14 cellular contexts compared by ENCODE assay signal in genomic region chr1:236540813-236541465, GRCh38. TPM values are rescaled to one million over a fixed set of nuclear protein-coding genes. Genes with fewer than 3 reads are reported as not detected.
A peak's percentile ranks its signal among the peaks of the same experiment; 100 is the strongest.
DNase-seq lines count a peak whose midpoint lies in the region; ATAC-seq and TF ChIP-seq lines count a peak whose summit lies in the region.
"Had no signal": no experiment of that assay in that cellular context is flagged by ENCODE, and none has a peak within 500 bp of the region (broad histone marks: within the 10 kb centered on the region; RNA-seq: fewer than 3 reads in every experiment).

No MANE protein-coding gene starts in this region.

- no peaks in the 10 kb centered on the region for H3K9me3 Mint-ChIP-seq in activated T-cell treated with anti-CD3 and anti-CD28 coated beads, Interleukin-2, amount 50 U/mL, for 24 hours
- no peaks in the 10 kb centered on the region for H3K9me3 Mint-ChIP-seq in activated T-cell treated with anti-CD3 and anti-CD28 coated beads, Interleukin-2, amount 50 U/mL, for 4 hours
- H3K9me3 Mint-ChIP-seq: CD4-positive, alpha-beta T cell had no signal

- H3K27ac Mint-ChIP-seq in activated T-cell treated with anti-CD3 and anti-CD28 coated beads, Interleukin-2, amount 50 U/mL, for 24 hours: peak overlapping the region; percentile 47

- CTCF ChIA-PET in Panc1 (lab: Charles Lee): no interaction called here

- DNase-seq in activated T-cell treated with anti-CD3 and anti-CD28 coated beads, Interleukin-2, amount 50 U/mL, for 24 hours: no peak
- DNase-seq in activated T-cell treated with anti-CD3 and anti-CD28 coated beads, Interleukin-2, amount 50 U/mL, for 4 hours: no peak
- DNase-seq in Panc1 (ENCODE audit: low read depth, low spot score): no peak
- DNase-seq in epithelial cell of prostate (ENCODE audit: low read depth, low spot score): no peak
- peak in 1 of 3 donors; percentile 63 for DNase-seq in mucosa of descending colon
- DNase-seq in SHP77 (lab: John Stamatoyannopoulos, UW): no peak
- no peak for DNase-seq in iPS-NIHi11 (ENCODE audit: low spot score)
- DNase-seq: Caco-2; CD4-positive, alpha-beta T cell; NCI-H1417 treated with DMSO at 0.1 percent for 48 hours; NCI-H1930; NCI-H524 treated with DMSO at 0.1 percent for 48 hours; PC-9 had no signal

- H3K27me3 Mint-ChIP-seq in activated T-cell treated with anti-CD3 and anti-CD28 coated beads, Interleukin-2, amount 50 U/mL, for 24 hours: no peaks in the 10 kb centered on the region
- H3K27me3 Mint-ChIP-seq in activated T-cell treated with anti-CD3 and anti-CD28 coated beads, Interleukin-2, amount 50 U/mL, for 4 hours (ENCODE audit: low read depth): no peaks in the 10 kb centered on the region
- H3K27me3 Mint-ChIP-seq: CD4-positive, alpha-beta T cell had no signal

- POLR2A ChIA-PET in Panc1 (lab: Charles Lee): no interaction called here

- H3K4me1 Mint-ChIP-seq in activated T-cell treated with anti-CD3 and anti-CD28 coated beads, Interleukin-2, amount 50 U/mL, for 24 hours (ENCODE audit: low read depth): peaks cover 27% of the 10 kb centered on the region
- peaks cover 19% of the 10 kb centered on the region for H3K4me1 Mint-ChIP-seq in activated T-cell treated with anti-CD3 and anti-CD28 coated beads, Interleukin-2, amount 50 U/mL, for 4 hours (ENCODE audit: low read depth)

- ATAC-seq in activated T-cell treated with anti-CD3 and anti-CD28 coated beads, Interleukin-2, amount 50 U/mL, for 4 hours: no peak
- no peak for ATAC-seq in Panc1
- ATAC-seq in mucosa of descending colon: peak; percentile 87
- ATAC-seq: K562 had no signal

- H3K4me1 ChIP-seq in Panc1 (ENCODE audit: control insufficient read depth, insufficient read depth, low read length): peaks cover 14% of the 10 kb centered on the region
- H3K4me1 ChIP-seq in mucosa of descending colon (ENCODE audit: low read depth): peaks cover 2% of the 10 kb centered on the region
- H3K4me1 ChIP-seq: Caco-2 had no signal

- H3K36me3 ChIP-seq in Panc1 (ENCODE audit: control insufficient read depth, insufficient read depth, low read length): peaks cover 70% of the 10 kb centered on the region
- no peaks in the 10 kb centered on the region for H3K36me3 ChIP-seq in mucosa of descending colon (ENCODE audit: low read depth)

- no TSS peak for BruUV-seq in Panc1 (replicated peaks; lab: Mats Ljungman, UMichigan)

- TF ChIP-seq CTCF in Panc1 (IDR thresholded peaks at IDR 0.05): no peak
- TF ChIP-seq CTCF in mucosa of descending colon (IDR thresholded peaks at IDR 0.05): no peak

- H3K27ac ChIP-seq in Panc1 (ENCODE audit: low read length) (peak overlapping the region; percentile 58), epithelial cell of prostate (peak overlapping the region; percentile 41)
- H3K27ac ChIP-seq: PC-9 had no signal

- in situ Hi-C loops in Panc1 (cut with HindIII; ENCODE audit: low pct_unique_long_range_greater_than_20kb, low sequenced_read_pairs): no loop called here

- H3K4me3 ChIP-seq in Panc1 (ENCODE audit: low read depth in 2 of 2, low read length in 2 of 2): no peak overlapping the region
- no peak overlapping the region for H3K4me3 ChIP-seq in mucosa of descending colon
- H3K4me3 ChIP-seq: K562, PC-9 had no signal

- intact Hi-C loops in Panc1 (cut with micrococcal nuclease; ENCODE audit: unreplicated experiment): no loop called here
- intact Hi-C loops in mucosa of descending colon (cut with DNase I, micrococcal nuclease): no loop called here

- H3K27me3 ChIP-seq in Panc1 (ENCODE audit: control insufficient read depth, insufficient read depth, low read length): no peaks in the 10 kb centered on the region

- peaks cover 96% of the 10 kb centered on the region for H3K36me3 Mint-ChIP-seq in activated T-cell treated with anti-CD3 and anti-CD28 coated beads, Interleukin-2, amount 50 U/mL, for 24 hours (ENCODE audit: low read depth)
- H3K36me3 Mint-ChIP-seq in activated T-cell treated with anti-CD3 and anti-CD28 coated beads, Interleukin-2, amount 50 U/mL, for 4 hours (ENCODE audit: insufficient read depth): peaks cover 70% of the 10 kb centered on the region

- H3K4me3 Mint-ChIP-seq in activated T-cell treated with anti-CD3 and anti-CD28 coated beads, Interleukin-2, amount 50 U/mL, for 24 hours: no peak overlapping the region
- H3K4me3 Mint-ChIP-seq in activated T-cell treated with anti-CD3 and anti-CD28 coated beads, Interleukin-2, amount 50 U/mL, for 4 hours: no peak overlapping the region
- H3K4me3 Mint-ChIP-seq: CD4-positive, alpha-beta T cell had no signal

- H3K9me3 ChIP-seq in Panc1 (ENCODE audit: control insufficient read depth, insufficient read depth, low read depth, low read length) (no peaks in the 10 kb centered on the region), mucosa of descending colon (no peaks in the 10 kb centered on the region)
- H3K9me3 ChIP-seq: Caco-2 had no signal

RNA-seq across cellular contexts. Expression of gene LGALS8, which starts 17.2 kb away (rescaled TPM):
- 10 to 100 TPM; 59.7 to 73.2 (median 60.9) TPM for total RNA-seq in activated T-cell treated with anti-CD3 and anti-CD28 coated beads, Interleukin-2, amount 50 U/mL, for 4 hours
- total RNA-seq in Panc1 (2021; ENCODE audit: unreplicated experiment): 221 TPM
- polyA plus RNA-seq in Panc1 (2012; ENCODE audit: insufficient read length): 242 TPM
- total RNA-seq in mucosa of descending colon: 10 to 100 TPM; 55.3 to 74.3 (median 56.4) TPM
